Comparison of ENCODE assay signal across 9 cellular contexts in genomic region chr13:104565888-104566287, GRCh38.
"Had no signal": no experiment of that assay in that cellular context is flagged by ENCODE, and none has a peak within 500 bp of the region (broad histone marks: within the 10 kb centered on the region; RNA-seq: fewer than 3 reads in every experiment).

No MANE protein-coding gene starts in this region.

- FAIRE-seq: HepG2 had no signal

- H3K4me3 ChIP-seq: GM23248 had no signal

- ATAC-seq: HepG2 had no signal

- DNase-seq: GM23248, GOT3, H9, HCEC 1CT, Karpas-422, KBM-7 had no signal

- H3K27ac ChIP-seq: GM23248, HL-60, KMS-11 had no signal
